In the genomic region with DNA sequence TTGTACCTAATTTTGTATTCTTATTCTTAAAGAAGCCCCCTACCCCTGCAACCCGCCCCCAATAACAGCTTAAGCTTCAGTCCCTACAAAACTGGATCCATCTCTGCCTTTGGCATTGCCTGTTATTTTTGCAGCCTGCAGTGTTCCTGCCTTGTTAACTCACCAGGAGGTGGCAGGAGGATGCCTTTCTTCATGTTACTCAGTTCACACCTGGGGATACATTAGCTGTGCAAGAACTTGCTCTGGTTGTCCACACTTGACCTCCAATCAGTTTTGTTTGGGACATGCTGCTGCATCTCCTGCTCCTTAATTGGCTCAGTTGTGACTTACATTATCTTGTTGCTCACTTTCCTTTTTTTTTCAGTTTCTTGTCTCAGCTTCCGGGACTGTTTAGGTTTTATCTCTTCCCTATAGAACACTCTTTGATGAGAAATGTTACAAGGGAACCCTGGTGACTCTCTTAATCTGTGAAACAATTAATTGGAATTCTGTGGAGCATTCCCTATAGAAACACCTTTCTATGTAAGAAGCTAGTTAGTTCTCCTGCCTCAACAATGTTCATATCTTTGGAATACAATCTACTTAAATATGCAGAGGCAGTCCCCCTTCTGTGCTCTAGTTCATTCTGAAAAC, we compare ENCODE assay signal across 15 cellular contexts.
A peak's percentile ranks its signal among the peaks of the same experiment; 100 is the strongest.
DNase-seq lines count a peak whose midpoint lies in the region; ATAC-seq and TF ChIP-seq lines count a peak whose summit lies in the region.
"Had no signal": no experiment of that assay in that cellular context is flagged by ENCODE, and none has a peak within 500 bp of the region (broad histone marks: within the 10 kb centered on the region; RNA-seq: fewer than 3 reads in every experiment).

No MANE protein-coding gene starts in this region.

- intact Hi-C loops in MCF 10A (cut with micrococcal nuclease) = loop anchor here (1.0 kb wide), 1 partner anchor 335 kb away; no protein-coding TSS in a partner anchor
- intact Hi-C loops in breast epithelium (cut with DNase I; ENCODE audit: low total_unique reads) = no loop called here
- intact Hi-C loops in adrenal gland (cut with DNase I) = no loop called here

- no peaks in the 10 kb centered on the region for H3K36me3 Mint-ChIP-seq in MCF 10A (ENCODE audit: insufficient read depth, unreplicated experiment)
- H3K36me3 Mint-ChIP-seq in immature natural killer cell = no peaks in the 10 kb centered on the region

- H3K4me3 Mint-ChIP-seq in MCF 10A (ENCODE audit: unreplicated experiment) = no peak overlapping the region
- no peak overlapping the region for H3K4me3 Mint-ChIP-seq in immature natural killer cell

- POLR2A ChIA-PET in MCF 10A (lab: Yijun Ruan, JAX) = interaction anchor here (1.0 kb wide), 1 partner anchor 335 kb away, joined by 5 read pairs; no protein-coding TSS in a partner anchor

- no peak overlapping the region for H2AFZ ChIP-seq in hepatocyte

- H3K36me3 ChIP-seq in breast epithelium (no peaks in the 10 kb centered on the region), NT2/D1 (ENCODE audit: insufficient read depth, insufficient read length, low read length) (no peaks in the 10 kb centered on the region), hepatocyte (replicated peaks; ENCODE audit: insufficient read depth, low read depth) (no peaks in the 10 kb centered on the region), adrenal gland (replicated peaks in 1 of 2) (no peaks in the 10 kb centered on the region)

- H3K27me3 Mint-ChIP-seq in MCF 10A (ENCODE audit: insufficient read depth, unreplicated experiment) (peaks cover 11% of the 10 kb centered on the region), immature natural killer cell (ENCODE audit: low read depth in 3 of 3) (peaks cover 0 to 2% (median 0%) of the 10 kb centered on the region in 3 donors)

- H3K9me3 Mint-ChIP-seq in MCF 10A (ENCODE audit: unreplicated experiment) (no peaks in the 10 kb centered on the region), immature natural killer cell (peaks cover 0 to 31% (median 11%) of the 10 kb centered on the region in 6 donors)

- WGBS in hepatocyte (ENCODE audit: low lambda C conversion rate, missing lambda C conversion rate) = 58% methylated on average over 2 of the region's 2 CpGs
- WGBS in adrenal gland, 4 donors = 45 to 65% (median 53%) methylated on average over 2 of the region's 2 CpGs

- ATAC-seq in GM18511 (IDR thresholded peaks at IDR 0.05; ENCODE audit: unreplicated experiment) (no peak), HG03108 (IDR thresholded peaks at IDR 0.05; ENCODE audit: unreplicated experiment) (no peak)
- ATAC-seq: body of pancreas had no signal

- BruUV-seq in MCF 10A (replicated peaks; lab: Mats Ljungman, UMichigan) = no TSS peak

- no peak for TF ChIP-seq POLR2A in breast epithelium (IDR thresholded peaks at IDR 0.05)
- no peak for TF ChIP-seq POLR2A in adrenal gland (IDR thresholded peaks at IDR 0.05)

- H3K79me2 ChIP-seq in hepatocyte = no peaks in the 10 kb centered on the region

- CTCF ChIA-PET in MCF 10A (lab: Yijun Ruan, JAX) = interaction anchor here (0.6 to 4.0 kb wide), 20 partner anchors 9 to 998 kb away, joined by 3 to 50 read pairs (median 4); no protein-coding TSS in a partner anchor

- H3K27ac ChIP-seq in breast epithelium = no peak overlapping the region
- H3K27ac ChIP-seq in hepatocyte = no peak overlapping the region
- no peak overlapping the region for H3K27ac ChIP-seq in adrenal gland
- H3K27ac ChIP-seq: body of pancreas, KMS-11 had no signal

- H3K4me1 ChIP-seq in breast epithelium (no peaks in the 10 kb centered on the region), NT2/D1 (ENCODE audit: insufficient read depth, insufficient read length) (no peaks in the 10 kb centered on the region), hepatocyte (ENCODE audit: insufficient read depth) (no peaks in the 10 kb centered on the region), adrenal gland (replicated peaks in 1 of 2) (no peaks in the 10 kb centered on the region)
- H3K4me1 ChIP-seq: body of pancreas had no signal

- H3K27me3 ChIP-seq in breast epithelium = no peaks in the 10 kb centered on the region
- no peaks in the 10 kb centered on the region for H3K27me3 ChIP-seq in NT2/D1 (ENCODE audit: insufficient read depth, insufficient read length)
- H3K27me3 ChIP-seq in hepatocyte = no peaks in the 10 kb centered on the region
- no peaks in the 10 kb centered on the region for H3K27me3 ChIP-seq in adrenal gland
- H3K27me3 ChIP-seq: body of pancreas had no signal

- TF ChIP-seq CTCF in MCF 10A (IDR thresholded peaks at IDR 0.05; ENCODE audit: unreplicated experiment) (peak; percentile 19), breast epithelium (IDR thresholded peaks at IDR 0.05) (no peak), hepatocyte (IDR thresholded peaks at IDR 0.05; ENCODE audit: poor library complexity) (peak; percentile 30), adrenal gland (IDR thresholded peaks at IDR 0.05) (no peak)

- H3K4me1 Mint-ChIP-seq in MCF 10A (ENCODE audit: insufficient read depth, unreplicated experiment) = peaks cover 5% of the 10 kb centered on the region
- H3K4me1 Mint-ChIP-seq in immature natural killer cell = no peaks in the 10 kb centered on the region

- H3K9me2 ChIP-seq in hepatocyte (replicated peaks; ENCODE audit: insufficient read depth) = no peaks in the 10 kb centered on the region

- no peak overlapping the region for H3K27ac Mint-ChIP-seq in MCF 10A (ENCODE audit: low read depth, unreplicated experiment)
- no peak overlapping the region for H3K27ac Mint-ChIP-seq in immature natural killer cell

- H3K4me3 ChIP-seq in breast epithelium (no peak overlapping the region), NT2/D1 (ENCODE audit: insufficient read length, low read depth) (no peak overlapping the region), hepatocyte (no peak overlapping the region), adrenal gland (no peak overlapping the region)
- H3K4me3 ChIP-seq: body of pancreas had no signal

- DNase-seq in MCF 10A (ENCODE audit: unreplicated experiment) (peak; percentile 58), breast epithelium (ENCODE audit: low spot score in 2 of 2) (no peak), NT2/D1 (ENCODE audit: low read depth, low spot score) (peak; percentile 20), hepatocyte (ENCODE audit: low spot score) (peak; percentile 36), immature natural killer cell (no peak), adrenal gland (no peak)
- DNase-seq: activated gamma-delta T cell treated with Interleukin-2 at 50 U/mL for 16 hours, body of pancreas, islet precursor cell, NCI-H187 treated with DMSO at 0.1 percent for 48 hours, NCI-H774, substantia nigra had no signal

- H3K4me2 ChIP-seq in hepatocyte = no peak overlapping the region
- H3K4me2 ChIP-seq: KMS-11 had no signal

- peaks cover 0 to 3% of the 10 kb centered on the region in 2 donors for H3K9me3 ChIP-seq in breast epithelium
- no peaks in the 10 kb centered on the region for H3K9me3 ChIP-seq in NT2/D1 (ENCODE audit: insufficient read depth, low read length)
- H3K9me3 ChIP-seq in hepatocyte (ENCODE audit: low read depth) = no peaks in the 10 kb centered on the region
- no peaks in the 10 kb centered on the region for H3K9me3 ChIP-seq in adrenal gland (replicated peaks in 1 of 3)
- H3K9me3 ChIP-seq: body of pancreas had no signal

- H3K9ac ChIP-seq in NT2/D1 (ENCODE audit: insufficient read length, low read depth) = no peak overlapping the region
- H3K9ac ChIP-seq: KMS-11 had no signal

- no peaks in the 10 kb centered on the region for H4K20me1 ChIP-seq in hepatocyte (ENCODE audit: insufficient read depth, poor library complexity, severe bottlenecking)

Comparison
In these comparisons a context has a peak if more than half of its experiments do, and no peak if none do; other contexts are left out.
1. DNase-seq: peak in MCF 10A (single experiment), NT2/D1 (single experiment) and hepatocyte (single experiment); none in breast epithelium (0 of 2), immature natural killer cell (0 of 3) and adrenal gland (0 of 7).
2. CTCF ChIP-seq: peak in MCF 10A (single experiment) and hepatocyte (single experiment); none in breast epithelium (0 of 3) and adrenal gland (0 of 6).